Comparison of ENCODE assay signal across 20 cellular contexts in genomic region chr16:65059421-65059980, GRCh38.
DNase-seq lines count a peak whose midpoint lies in the region; ATAC-seq, FAIRE-seq and TF ChIP-seq lines count a peak whose summit lies in the region.
"Had no signal": no experiment of that assay in that cellular context is flagged by ENCODE, and none has a peak within 500 bp of the region (broad histone marks: within the 10 kb centered on the region; RNA-seq: fewer than 3 reads in every experiment).

No MANE protein-coding gene starts in this region.

- peaks cover 74% of the 10 kb centered on the region for H4K20me1 ChIP-seq in neural progenitor cell (ENCODE audit: low read depth)

- peaks cover 17% of the 10 kb centered on the region for H3K4me1 Mint-ChIP-seq in neural progenitor cell
- H3K4me1 Mint-ChIP-seq: CD4-positive, CD25-positive, alpha-beta regulatory T cell had no signal

- no peak overlapping the region for H3K18ac ChIP-seq in trophoblast cell (ENCODE audit: low read length)

- no peak overlapping the region for H2AK5ac ChIP-seq in trophoblast cell (ENCODE audit: low read length)

- no peaks in the 10 kb centered on the region for H3K79me1 ChIP-seq in trophoblast cell (ENCODE audit: low read length)

- no peak overlapping the region for H3K27ac Mint-ChIP-seq in neural progenitor cell
- H3K27ac Mint-ChIP-seq: activated naive CD4-positive, alpha-beta T cell treated with anti-CD3 and anti-CD28 coated beads, Interleukin-2, amount 50 U/mL, for 72 hours; CD4-positive, CD25-positive, alpha-beta regulatory T cell; dendritic cell treated with granulocyte-macrophage colony-stimulating factor and Interleukin-4, amounts not matched to agents 40 ng/mL and 50 ng/mL, for 4 days had no signal

- H3K4me3 Mint-ChIP-seq in neural progenitor cell, result no peak overlapping the region
- H3K4me3 Mint-ChIP-seq: CD4-positive, CD25-positive, alpha-beta regulatory T cell; dendritic cell treated with granulocyte-macrophage colony-stimulating factor and Interleukin-4, amounts not matched to agents 40 ng/mL and 50 ng/mL, for 4 days had no signal

- peak overlapping the region; percentile 91 for H3K27ac ChIP-seq in angular gyrus (ENCODE audit: low read depth, low read length)
- H3K27ac ChIP-seq in neural progenitor cell, result peak overlapping the region; percentile 6
- H3K27ac ChIP-seq in temporal lobe (ENCODE audit: low read depth, low read length), result peak overlapping the region; percentile 91
- H3K27ac ChIP-seq in trophoblast cell (ENCODE audit: low read depth, low read length), result no peak overlapping the region
- H3K27ac ChIP-seq: brain microvascular endothelial cell, gastrocnemius medialis had no signal

- H3F3A ChIP-seq in neural progenitor cell (ENCODE audit: low read depth), result peaks cover 9% of the 10 kb centered on the region

- H2BK120ac ChIP-seq in trophoblast cell (ENCODE audit: insufficient read depth, low read length, poor library complexity), result no peak overlapping the region

- H3K4me3 ChIP-seq in neural progenitor cell (no peak overlapping the region), trophoblast cell (ENCODE audit: low read depth, low read length) (no peak overlapping the region)
- H3K4me3 ChIP-seq: gastrocnemius medialis, MG63 had no signal

- peaks cover 4% of the 10 kb centered on the region for H3K36me3 Mint-ChIP-seq in neural progenitor cell
- H3K36me3 Mint-ChIP-seq: activated naive CD4-positive, alpha-beta T cell treated with anti-CD3 and anti-CD28 coated beads, Interleukin-2, amount 50 U/mL, for 72 hours; CD4-positive, CD25-positive, alpha-beta regulatory T cell had no signal

- no peak overlapping the region for H4K8ac ChIP-seq in trophoblast cell (ENCODE audit: low read depth, low read length)

- H3K36me3 ChIP-seq in neural progenitor cell (no peaks in the 10 kb centered on the region), trophoblast cell (ENCODE audit: control insufficient read depth in 1 of 2, insufficient read depth in 2 of 2, low read length in 2 of 2) (peaks cover 3 to 23% of the 10 kb centered on the region in 2 experiments)
- H3K36me3 ChIP-seq: brain microvascular endothelial cell, gastrocnemius medialis, MG63 had no signal

- no peak overlapping the region for H4K91ac ChIP-seq in trophoblast cell (ENCODE audit: low read depth, low read length)

- H2AFZ ChIP-seq in neural progenitor cell (replicated peaks), result no peak overlapping the region
- no peak overlapping the region for H2AFZ ChIP-seq in trophoblast cell (ENCODE audit: insufficient read depth, low read length, poor library complexity)

- WGBS in trophoblast cell (ENCODE audit: extremely low coverage, insufficient coverage, insufficient read length), result no CpG with 5 or more reads among the region's 15 CpGs

- H4K12ac ChIP-seq in trophoblast cell (ENCODE audit: low read depth, low read length), result no peak overlapping the region

- H3K9me3 Mint-ChIP-seq in neural progenitor cell, result no peaks in the 10 kb centered on the region
- H3K9me3 Mint-ChIP-seq: dendritic cell treated with granulocyte-macrophage colony-stimulating factor and Interleukin-4, amounts not matched to agents 40 ng/mL and 50 ng/mL, for 4 days had no signal

- H3K9ac ChIP-seq in neural progenitor cell, result no peak overlapping the region
- no peak overlapping the region for H3K9ac ChIP-seq in trophoblast cell (ENCODE audit: low read length)

- peaks cover 34% of the 10 kb centered on the region for H3K79me2 ChIP-seq in neural progenitor cell (ENCODE audit: low read depth)
- no peaks in the 10 kb centered on the region for H3K79me2 ChIP-seq in trophoblast cell (ENCODE audit: control insufficient read depth, insufficient read depth, low read length, poor library complexity)

- H3K27me3 ChIP-seq in neural progenitor cell (no peaks in the 10 kb centered on the region), trophoblast cell (ENCODE audit: insufficient read depth, low read length) (no peaks in the 10 kb centered on the region)
- H3K27me3 ChIP-seq: brain microvascular endothelial cell, gastrocnemius medialis, MG63 had no signal

- peak overlapping the region; percentile 25 for H3K4me2 ChIP-seq in neural progenitor cell
- no peak overlapping the region for H3K4me2 ChIP-seq in trophoblast cell (ENCODE audit: low read length)

- ATAC-seq in esophagus mucosa, result no peak
- ATAC-seq: activated naive CD4-positive, alpha-beta T cell treated with anti-CD3 and anti-CD28 coated beads, Interleukin-2, amount 50 U/mL, for 72 hours; gastrocnemius medialis; left colon had no signal

- H2BK5ac ChIP-seq in trophoblast cell (ENCODE audit: low read depth, low read length, poor library complexity), result no peak overlapping the region

- H3K23ac ChIP-seq in trophoblast cell (ENCODE audit: low read length), result no peak overlapping the region

- no peak overlapping the region for H3K14ac ChIP-seq in trophoblast cell (ENCODE audit: low read length)

- peaks cover 2% of the 10 kb centered on the region for H3K27me3 Mint-ChIP-seq in neural progenitor cell (ENCODE audit: insufficient read depth, low read depth)
- H3K27me3 Mint-ChIP-seq: CD4-positive, CD25-positive, alpha-beta regulatory T cell had no signal

- TF ChIP-seq CTCF in neural progenitor cell (IDR thresholded peaks at IDR 0.05), result no peak

- H3K4me1 ChIP-seq in neural progenitor cell, result peaks cover 43% of the 10 kb centered on the region
- H3K4me1 ChIP-seq in trophoblast cell (ENCODE audit: control insufficient read depth in 1 of 2, insufficient read depth in 2 of 2, low read length in 2 of 2), result peaks cover 0 to 3% of the 10 kb centered on the region in 2 experiments
- H3K4me1 ChIP-seq: gastrocnemius medialis had no signal

- H3K9me3 ChIP-seq in neural progenitor cell (ENCODE audit: low read depth), result no peaks in the 10 kb centered on the region
- H3K9me3 ChIP-seq in trophoblast cell (ENCODE audit: insufficient read depth, low read depth, low read length), result no peaks in the 10 kb centered on the region
- H3K9me3 ChIP-seq: gastrocnemius medialis, MG63 had no signal

- DNase-seq in frontal cortex (ENCODE audit: low spot score in 2 of 2) (peak in 1 of 2 donors; percentile 31), neural progenitor cell (ENCODE audit: low spot score) (peak; percentile 92), trophoblast cell (no peak)
- no peak for DNase-seq in activated CD4-positive, alpha-beta T cell treated with anti-CD3 and anti-CD28 coated beads for 1 hour
- DNase-seq: activated CD4-positive, alpha-beta T cell treated with anti-CD3 and anti-CD28 coated beads for 4 hours; brain microvascular endothelial cell; CD4-positive, CD25-positive, alpha-beta regulatory T cell; erythroblast; gastrocnemius medialis; left colon; MG63; NCI-H1436; NCI-H524 treated with DMSO at 0.1 percent for 48 hours; SW 1271 had no signal

- no peak overlapping the region for H3K4ac ChIP-seq in trophoblast cell (ENCODE audit: low read depth, low read length)

- FAIRE-seq in frontal cortex (lab: Jason Lieb, UNC), result peak; percentile 56
- FAIRE-seq: G401.6 had no signal

- H2BK12ac ChIP-seq in trophoblast cell (ENCODE audit: low read length), result no peak overlapping the region
